12 cellular contexts compared by ENCODE assay signal in the genomic region with DNA sequence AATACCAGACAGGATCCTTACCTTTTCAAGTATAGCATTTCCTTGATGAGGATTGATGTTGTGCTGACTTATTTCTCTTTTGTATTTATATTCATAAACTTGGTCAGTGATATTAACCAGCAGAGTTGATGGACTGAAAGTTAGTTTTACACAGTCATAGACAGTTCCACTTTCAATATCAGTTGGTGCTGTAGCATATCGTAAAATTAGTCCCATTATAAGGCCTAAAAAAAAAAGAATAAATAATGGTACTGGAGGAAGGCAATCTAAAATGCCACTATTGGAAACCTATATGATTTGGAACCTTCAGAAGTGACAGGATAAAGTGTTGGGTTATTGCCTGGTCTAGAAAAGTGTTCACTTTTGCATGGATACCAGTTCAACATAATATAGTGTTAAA. TPM values are rescaled to one million over a fixed set of nuclear protein-coding genes. Genes with fewer than 3 reads are reported as not detected.
A peak's percentile ranks its signal among the peaks of the same experiment; 100 is the strongest.
DNase-seq lines count a peak whose midpoint lies in the region; ATAC-seq and TF ChIP-seq lines count a peak whose summit lies in the region.
"Had no signal": no experiment of that assay in that cellular context is flagged by ENCODE, and none has a peak within 500 bp of the region (broad histone marks: within the 10 kb centered on the region; RNA-seq: fewer than 3 reads in every experiment).

No MANE protein-coding gene starts in this region.

- peaks cover 26% of the 10 kb centered on the region for H3K4me1 Mint-ChIP-seq in T-helper 17 cell

- no peak overlapping the region for H3K27ac Mint-ChIP-seq in T-helper 17 cell
- H3K27ac Mint-ChIP-seq: CD4-positive, alpha-beta T cell had no signal

- H3K4me1 ChIP-seq in suprapubic skin, result peaks cover 24% of the 10 kb centered on the region
- H3K4me1 ChIP-seq: prostate gland, SJCRH30 had no signal

- H3K36me3 ChIP-seq in suprapubic skin, result no peaks in the 10 kb centered on the region
- H3K36me3 ChIP-seq: prostate gland, SJCRH30 had no signal

- no peak for TF ChIP-seq CTCF in suprapubic skin (IDR thresholded peaks at IDR 0.05)

- no peaks in the 10 kb centered on the region for H3K27me3 Mint-ChIP-seq in T-helper 17 cell
- H3K27me3 Mint-ChIP-seq: CD4-positive, alpha-beta T cell had no signal

- peak overlapping the region; percentile 31 for H3K4me3 Mint-ChIP-seq in T-helper 17 cell
- H3K4me3 Mint-ChIP-seq: CD4-positive, alpha-beta T cell had no signal

- ATAC-seq in GM18502 (IDR thresholded peaks at IDR 0.05; ENCODE audit: poor library complexity, unreplicated experiment) (peak; percentile 82), GM19463 (IDR thresholded peaks at IDR 0.05; ENCODE audit: unreplicated experiment) (peak; percentile 69), HG02973 (IDR thresholded peaks at IDR 0.05; ENCODE audit: unreplicated experiment) (peak; percentile 80), T-helper 17 cell (peak; percentile 42)

- no peaks in the 10 kb centered on the region for H3K27me3 ChIP-seq in suprapubic skin

- no peak for TF ChIP-seq EP300 in suprapubic skin (IDR thresholded peaks at IDR 0.05)

- WGBS in suprapubic skin, result 83% methylated on average over 1 of the region's 1 CpG

- no peak overlapping the region for H3K27ac ChIP-seq in suprapubic skin
- H3K27ac ChIP-seq: SJCRH30 had no signal

- H3K9me3 ChIP-seq in T-helper 17 cell (ENCODE audit: control insufficient read depth, low read length, poor library complexity, severe bottlenecking) (no peaks in the 10 kb centered on the region), suprapubic skin (no peaks in the 10 kb centered on the region)
- H3K9me3 ChIP-seq: prostate gland, SJCRH30 had no signal

- DNase-seq in T-helper 17 cell, result no peak
- no peak for DNase-seq in suprapubic skin (ENCODE audit: low spot score in 2 of 2)
- DNase-seq in effector CD8-positive, alpha-beta T cell (lab: John Stamatoyannopoulos, UW), result no peak
- DNase-seq in NCI-H2107 treated with DMSO at 0.1 percent for 48 hours (lab: John Stamatoyannopoulos, UW; ENCODE audit: unreplicated experiment), result no peak
- DNase-seq in CD1c-positive myeloid dendritic cell (ENCODE audit: extremely low spot score), result no peak
- DNase-seq: activated CD4-positive, alpha-beta T cell treated with anti-CD3 and anti-CD28 coated beads, Interleukin-2, amount 50 U/mL, for 1 hour; CD4-positive, alpha-beta T cell; SJCRH30 had no signal

- peaks cover 11% of the 10 kb centered on the region for H3K36me3 Mint-ChIP-seq in T-helper 17 cell (ENCODE audit: low read depth)

- no peak overlapping the region for H3K4me3 ChIP-seq in suprapubic skin
- H3K4me3 ChIP-seq: prostate gland, SJCRH30 had no signal

- TF ChIP-seq POLR2A in suprapubic skin (IDR thresholded peaks at IDR 0.05), result no peak

RNA-seq across cellular contexts. Expression of gene SLC9A9, which starts 16.3 kb away (rescaled TPM):
- total RNA-seq in T-helper 17 cell (10 to 100 TPM; 25.3 to 31.8 TPM), suprapubic skin (10 to 100 TPM; 16.6 to 51.0 (median 30.0) TPM)
